Comparison of ENCODE assay signal across 1 cellular context in the genomic region with DNA sequence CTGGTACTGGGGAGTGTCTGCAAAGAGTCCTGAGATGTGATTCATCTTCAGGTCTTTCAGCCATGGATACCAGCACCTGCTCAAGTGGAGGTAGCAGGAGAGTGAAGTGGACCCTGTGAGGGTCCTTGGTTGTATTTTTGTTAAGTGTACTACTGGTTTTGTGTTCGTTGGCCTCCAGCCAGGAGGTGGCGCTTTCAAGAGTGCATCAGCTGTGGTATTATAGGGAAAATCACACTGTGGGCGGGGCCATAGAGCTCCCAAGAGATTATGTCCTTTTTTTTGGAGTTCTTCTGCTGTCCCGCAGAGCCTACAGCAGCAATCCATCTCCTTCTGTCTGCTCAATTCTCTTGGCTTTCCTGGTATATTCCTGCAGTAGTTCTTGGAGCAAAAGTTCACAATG.
TF ChIP-seq lines count a peak whose summit lies in the region.

No MANE protein-coding gene starts in this region.

TF ChIP-seq in H1, 55 proteins besides CTCF, POLR2A, EP300 and RAD21 (continued from another document):
- TF ChIP-seq, protein P1, sequence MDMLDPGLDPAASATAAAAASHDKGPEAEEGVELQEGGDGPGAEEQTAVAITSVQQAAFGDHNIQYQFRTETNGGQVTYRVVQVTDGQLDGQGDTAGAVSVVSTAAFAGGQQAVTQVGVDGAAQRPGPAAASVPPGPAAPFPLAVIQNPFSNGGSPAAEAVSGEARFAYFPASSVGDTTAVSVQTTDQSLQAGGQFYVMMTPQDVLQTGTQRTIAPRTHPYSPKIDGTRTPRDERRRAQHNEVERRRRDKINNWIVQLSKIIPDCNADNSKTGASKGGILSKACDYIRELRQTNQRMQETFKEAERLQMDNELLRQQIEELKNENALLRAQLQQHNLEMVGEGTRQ (IDR thresholded peaks at IDR 0.05; ENCODE audit: low read length) = no peak
- no peak for TF ChIP-seq SIRT6 (IDR thresholded peaks at IDR 0.05; ENCODE audit: low read length)
- TF ChIP-seq SIN3A (conservative IDR thresholded peaks at IDR 0.05 in 1 of 2, IDR thresholded peaks at IDR 0.05 in 1 of 2; ENCODE audit: low read depth in 1 of 2, low read length in 2 of 2) = no peak
- TF ChIP-seq BCL11A (IDR thresholded peaks at IDR 0.05; ENCODE audit: low read depth in 2 of 2, low read length in 2 of 2) = no peak
- TF ChIP-seq ZNF274 (IDR thresholded peaks at IDR 0.05; ENCODE audit: borderline replicate concordance, extremely low read depth, low read length) = no peak
- no peak for TF ChIP-seq HDAC2 (IDR thresholded peaks at IDR 0.05; ENCODE audit: borderline replicate concordance in 1 of 2, low read depth in 2 of 2, low read length in 2 of 2)
- no peak for TF ChIP-seq BACH1 (IDR thresholded peaks at IDR 0.05; ENCODE audit: low read length)
- TF ChIP-seq KDM1A (IDR thresholded peaks at IDR 0.05; ENCODE audit: borderline replicate concordance, low read length) = no peak
- TF ChIP-seq TCF12 (IDR thresholded peaks at IDR 0.05; ENCODE audit: low read depth, low read length) = no peak
- no peak for TF ChIP-seq CBX8 (IDR thresholded peaks at IDR 0.05; ENCODE audit: borderline replicate concordance, low read depth, low read length)
- no peak for TF ChIP-seq POLR2AphosphoS5 (IDR thresholded peaks at IDR 0.05; ENCODE audit: low read depth, low read length)
